ENCODE assay signal across 8 cellular contexts in the genomic region with DNA sequence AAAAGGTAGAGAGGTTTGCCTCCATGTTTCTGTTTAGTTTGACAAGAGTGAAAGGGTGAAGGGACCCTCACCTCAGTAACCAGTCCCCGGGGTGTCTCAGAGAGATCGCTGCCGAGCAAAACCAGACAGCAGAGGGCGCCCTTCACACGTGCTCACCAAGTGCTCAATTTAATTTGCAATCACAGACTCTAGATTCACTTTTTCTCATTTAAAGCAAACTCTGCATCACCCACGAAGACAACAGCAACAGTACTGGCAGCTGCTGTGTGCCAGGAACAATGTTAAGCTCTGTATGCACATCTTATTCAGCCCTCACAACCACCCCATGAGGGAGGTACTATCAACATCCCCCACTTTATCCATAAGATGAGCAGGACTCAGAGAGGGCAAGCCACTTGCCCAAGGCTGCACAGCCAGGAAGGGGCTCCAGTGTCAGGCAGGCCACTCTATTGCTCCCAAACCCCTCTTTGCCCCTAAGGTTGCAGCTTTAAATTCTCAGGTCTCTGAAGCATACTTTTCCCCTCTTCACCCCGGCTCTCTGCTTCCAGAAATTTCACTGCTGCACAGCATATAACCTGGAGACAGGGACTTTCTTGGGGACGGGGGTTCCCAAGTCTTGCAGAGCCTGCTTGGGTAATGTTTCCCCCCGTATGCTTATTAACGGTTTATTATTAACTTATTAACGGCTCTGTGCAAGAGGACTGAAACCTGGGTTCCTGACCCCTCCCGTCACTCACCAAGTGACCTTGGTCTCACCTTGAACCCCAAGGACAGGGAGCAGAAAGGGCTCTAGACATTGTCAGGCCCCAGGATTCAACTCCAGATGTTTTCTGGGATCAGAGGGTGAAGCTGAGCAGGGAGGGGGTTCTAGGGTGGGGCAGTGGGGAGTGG.
DNase-seq lines count a peak whose midpoint lies in the region; ATAC-seq and TF ChIP-seq lines count a peak whose summit lies in the region.

No MANE protein-coding gene starts in this region.

- POLR2A ChIA-PET in PC-9 (lab: Charles Lee; ENCODE audit: unreplicated experiment) = no interaction called here

- H2AFZ ChIP-seq in PC-9 = no peak overlapping the region
- no peak overlapping the region for H2AFZ ChIP-seq in neuronal stem cell (ENCODE audit: low read length)

- H3K4me3 ChIP-seq in PC-9 (no peak overlapping the region), neuronal stem cell (ENCODE audit: low read length in 2 of 2) (no peak overlapping the region)

- H3K9me3 ChIP-seq in PC-9 (ENCODE audit: insufficient read depth, low read depth) (no peaks in the 10 kb centered on the region; the same call in 1 of the 2 replicates), neuronal stem cell (replicated peaks in 1 of 2; ENCODE audit: control insufficient read depth in 2 of 2, insufficient read depth in 1 of 2, low read depth in 1 of 2, low read length in 2 of 2) (no peaks in the 10 kb centered on the region)

- peak; percentile 74 for DNase-seq in D341Med (ENCODE audit: low spot score)
- DNase-seq in HuH-7 (ENCODE audit: low spot score) = peak; percentile 57
- DNase-seq in PC-9 = peak; percentile 63 to 77
- peak; percentile 77 for DNase-seq in activated T-cell treated with anti-CD3 and anti-CD28 coated beads, Interleukin-2, amount 50 U/mL, for 4 hours
- peak; percentile 78 for DNase-seq in fibroblast of peridontal ligament (ENCODE audit: extremely low read depth)
- peak; percentile 67 for DNase-seq in neuronal stem cell (ENCODE audit: low spot score)
- DNase-seq in stromal cell of bone marrow (ENCODE audit: low read depth) = peak; percentile 40

- no peak overlapping the region for H4K91ac ChIP-seq in neuronal stem cell (ENCODE audit: low read depth, low read length, poor library complexity)

- no peaks in the 10 kb centered on the region for H3K9me2 ChIP-seq in PC-9 (ENCODE audit: insufficient read depth)

- no peak overlapping the region for H2AK5ac ChIP-seq in neuronal stem cell (ENCODE audit: low read depth, low read length)

- no peak overlapping the region for H2BK120ac ChIP-seq in neuronal stem cell (ENCODE audit: low read depth, low read length)

- H3F3A ChIP-seq in PC-9 (ENCODE audit: insufficient read depth, low read depth) = peaks cover 6% of the 10 kb centered on the region; the same call in 1 of the 2 replicates

- H3K27me3 Mint-ChIP-seq in activated T-cell treated with anti-CD3 and anti-CD28 coated beads, Interleukin-2, amount 50 U/mL, for 4 hours (ENCODE audit: low read depth) = peaks cover 21% of the 10 kb centered on the region

- H3K27ac ChIP-seq in PC-9 (no peak overlapping the region), neuronal stem cell (replicated peaks; ENCODE audit: low read length) (no peak overlapping the region)

- peak; percentile 80 to 88 for ATAC-seq in activated T-cell treated with anti-CD3 and anti-CD28 coated beads, Interleukin-2, amount 50 U/mL, for 4 hours
- no peak for ATAC-seq in GM21515 (IDR thresholded peaks at IDR 0.05; ENCODE audit: unreplicated experiment)

- no peak overlapping the region for H3K23ac ChIP-seq in neuronal stem cell (ENCODE audit: low read depth, low read length, poor library complexity)

- no peak overlapping the region for H2BK5ac ChIP-seq in neuronal stem cell (ENCODE audit: low read length)

- H3K9ac ChIP-seq in neuronal stem cell (ENCODE audit: low read depth, low read length, poor library complexity) = no peak overlapping the region

- H3K36me3 ChIP-seq in PC-9 (ENCODE audit: low read depth) (no peaks in the 10 kb centered on the region), neuronal stem cell (replicated peaks in 1 of 2; ENCODE audit: control insufficient read depth in 2 of 2, insufficient read depth in 2 of 2, low read length in 2 of 2) (no peaks in the 10 kb centered on the region)

- no peaks in the 10 kb centered on the region for H3K79me2 ChIP-seq in PC-9 (ENCODE audit: low read depth)

- intact Hi-C loops in PC-9 (cut with micrococcal nuclease; ENCODE audit: unreplicated experiment) = loop anchor here (1.0 to 10.0 kb wide), 5 partner anchors 100 to 323 kb away; partner anchors contain the start of genes CFAP20 and ZNF319

- H3K4me3 Mint-ChIP-seq in activated T-cell treated with anti-CD3 and anti-CD28 coated beads, Interleukin-2, amount 50 U/mL, for 4 hours = no peak overlapping the region

- no peak overlapping the region for H2BK12ac ChIP-seq in neuronal stem cell (ENCODE audit: low read length)

- no peak overlapping the region for H3K4ac ChIP-seq in neuronal stem cell (ENCODE audit: low read length)

- H4K8ac ChIP-seq in neuronal stem cell (ENCODE audit: low read depth, low read length) = no peak overlapping the region

- H3K4me2 ChIP-seq in PC-9 (peak overlapping the region; percentile 13; the same call in 1 of the 2 replicates), neuronal stem cell (ENCODE audit: insufficient read depth, low read length, poor library complexity, severe bottlenecking) (no peak overlapping the region)

- peaks cover under 1% of the 10 kb centered on the region for H3K4me1 Mint-ChIP-seq in activated T-cell treated with anti-CD3 and anti-CD28 coated beads, Interleukin-2, amount 50 U/mL, for 4 hours (ENCODE audit: low read depth)

- BruUV-seq in PC-9 (replicated peaks; lab: Mats Ljungman, UMichigan) = no TSS peak

- no peaks in the 10 kb centered on the region for H3K9me3 Mint-ChIP-seq in activated T-cell treated with anti-CD3 and anti-CD28 coated beads, Interleukin-2, amount 50 U/mL, for 4 hours

- TF ChIP-seq CTCF in PC-9 (conservative IDR thresholded peaks at IDR 0.05) = peak; percentile 93

- H2BK15ac ChIP-seq in neuronal stem cell (ENCODE audit: low read length) = no peak overlapping the region

- H3K4me1 ChIP-seq in PC-9 (replicated peaks; ENCODE audit: insufficient read depth) = peaks cover 31% of the 10 kb centered on the region
- peaks cover 0 to 2% of the 10 kb centered on the region in 2 donors for H3K4me1 ChIP-seq in neuronal stem cell (ENCODE audit: control insufficient read depth in 2 of 2, insufficient read depth in 1 of 2, low read depth in 1 of 2, low read length in 2 of 2)

- H3K27me3 ChIP-seq in PC-9 (ENCODE audit: insufficient read depth, low read depth) (no peaks in the 10 kb centered on the region), neuronal stem cell (ENCODE audit: control insufficient read depth in 3 of 3, insufficient read depth in 3 of 3, low read depth in 1 of 3, low read length in 3 of 3) (peaks cover 0 to 32% (median 0%) of the 10 kb centered on the region in 3 experiments)

- CTCF ChIA-PET in PC-9 (lab: Charles Lee) = no interaction called here

- WGBS in neuronal stem cell (ENCODE audit: extremely low coverage in 2 of 2, insufficient read length in 2 of 2, insufficient replicate concordance in 1 of 2), 2 donors = no CpG with 5 or more reads among the region's 12 CpGs

- H4K20me1 ChIP-seq in PC-9 (ENCODE audit: insufficient read depth) = no peaks in the 10 kb centered on the region

- no peaks in the 10 kb centered on the region for H3K36me3 Mint-ChIP-seq in activated T-cell treated with anti-CD3 and anti-CD28 coated beads, Interleukin-2, amount 50 U/mL, for 4 hours (ENCODE audit: insufficient read depth)

- no peak overlapping the region for H3K14ac ChIP-seq in neuronal stem cell (ENCODE audit: low read length)

- no peak overlapping the region for H3K18ac ChIP-seq in neuronal stem cell (ENCODE audit: low read length)

- H3K79me1 ChIP-seq in neuronal stem cell (ENCODE audit: low read depth, low read length) = no peaks in the 10 kb centered on the region
